In the genomic region with DNA sequence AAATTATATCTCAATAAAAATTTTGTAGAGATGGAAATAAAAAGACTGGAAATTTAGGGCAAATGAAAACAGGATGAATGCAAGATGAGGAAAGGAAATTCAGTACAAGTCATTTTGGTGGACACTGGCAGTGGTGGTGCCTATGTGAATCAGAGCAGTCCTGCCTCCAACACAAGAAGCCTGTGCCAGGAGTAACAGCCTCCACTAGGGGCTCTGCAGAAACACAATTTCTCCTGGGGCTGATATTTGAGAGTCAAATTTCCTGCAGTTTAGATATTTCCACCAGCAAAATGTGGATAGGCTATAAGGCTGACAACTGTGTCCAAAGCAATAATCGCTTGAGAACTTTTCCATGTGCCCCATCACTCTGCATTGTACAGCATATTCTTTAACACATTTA, we compare ENCODE assay signal across 9 cellular contexts. TPM values are rescaled to one million over a fixed set of nuclear protein-coding genes. Genes with fewer than 3 reads are reported as not detected.
DNase-seq lines count a peak whose midpoint lies in the region; ATAC-seq and TF ChIP-seq lines count a peak whose summit lies in the region.
"Had no signal": no experiment of that assay in that cellular context is flagged by ENCODE, and none has a peak within 500 bp of the region (broad histone marks: within the 10 kb centered on the region; RNA-seq: fewer than 3 reads in every experiment).

No MANE protein-coding gene starts in this region.

- no peaks in the 10 kb centered on the region for H4K20me1 ChIP-seq in GM23338 (replicated peaks; ENCODE audit: insufficient read depth)
- H4K20me1 ChIP-seq in SK-N-SH (ENCODE audit: insufficient read depth) = no peaks in the 10 kb centered on the region

- TF ChIP-seq EP300 in SK-N-SH (IDR thresholded peaks at IDR 0.05; ENCODE audit: borderline replicate concordance in 1 of 2, low read depth in 1 of 2, low read length in 1 of 2) = no peak

- CTCF ChIA-PET in SK-N-SH (lab: Yijun Ruan, JAX) = interaction anchor here (1.0 kb wide), 1 partner anchor 17 kb away, joined by 3 read pairs; no protein-coding TSS in a partner anchor

- H3K27ac ChIP-seq in GM23338 (ENCODE audit: low read depth) (no peak overlapping the region), SK-N-SH (ENCODE audit: low read depth in 2 of 2, low read length in 1 of 2) (no peak overlapping the region)

- no peaks in the 10 kb centered on the region for H3K36me3 Mint-ChIP-seq in GM23338 (ENCODE audit: low read depth)

- TF ChIP-seq CTCF in GM23338 (conservative IDR thresholded peaks at IDR 0.05; ENCODE audit: low read depth in 2 of 2) (peak; percentile 57 to 62), SK-N-SH (IDR thresholded peaks at IDR 0.05) (peak; percentile 61), omental fat pad (IDR thresholded peaks at IDR 0.05) (no peak), GM13976 (IDR thresholded peaks at IDR 0.05; ENCODE audit: borderline replicate concordance, control extremely low read depth, extremely low read depth, insufficient read depth, missing control alignments) (no peak)

- POLR2A ChIA-PET in SK-N-SH (lab: Yijun Ruan, JAX) = interaction anchor here (0.6 kb wide), 1 partner anchor 1004 kb away, joined by 3 read pairs; no protein-coding TSS in a partner anchor

- in situ Hi-C loops in GM13976 (cut with MboI; ENCODE audit: low sequenced_read_pairs, unreplicated experiment) = no loop called here

- no peak overlapping the region for H2AFZ ChIP-seq in GM23338
- no peak overlapping the region for H2AFZ ChIP-seq in SK-N-SH (ENCODE audit: low read depth)

- H3K9me2 ChIP-seq in GM23338 (ENCODE audit: insufficient read depth) = no peaks in the 10 kb centered on the region
- no peaks in the 10 kb centered on the region for H3K9me2 ChIP-seq in SK-N-SH

- H3K36me3 ChIP-seq in GM23338 (ENCODE audit: insufficient read depth) (no peaks in the 10 kb centered on the region), SK-N-SH (replicated peaks in 1 of 2; ENCODE audit: control insufficient read depth in 1 of 2, insufficient read depth in 2 of 2, low read length in 1 of 2) (no peaks in the 10 kb centered on the region)

- H3F3A ChIP-seq in GM23338 (replicated peaks; ENCODE audit: low read depth) (no peaks in the 10 kb centered on the region), SK-N-SH (replicated peaks; ENCODE audit: insufficient read depth) (no peaks in the 10 kb centered on the region)

- H3K9me3 ChIP-seq in SK-N-SH = no peaks in the 10 kb centered on the region

- H3K4me3 ChIP-seq in GM23338 (no peak overlapping the region), SK-N-SH (ENCODE audit: low read depth in 2 of 2, low read length in 1 of 2) (peak overlapping the region in 1 of 2 experiments; percentile 42; a peak in 1 of 4 replicates)

- H3K4me2 ChIP-seq in GM23338 (no peak overlapping the region), SK-N-SH (no peak overlapping the region)

- no peak overlapping the region for H3K27ac Mint-ChIP-seq in GM23338

- no peak overlapping the region for H3K9ac ChIP-seq in SK-N-SH

- peaks cover 20% of the 10 kb centered on the region for H3K4me1 Mint-ChIP-seq in GM23338

- peaks cover 13% of the 10 kb centered on the region for H3K4me1 ChIP-seq in GM23338 (ENCODE audit: insufficient read depth)
- H3K4me1 ChIP-seq in SK-N-SH (ENCODE audit: control insufficient read depth in 1 of 2, insufficient read depth in 2 of 2, low read depth in 1 of 2, low read length in 1 of 2) = peaks cover 0 to 2% of the 10 kb centered on the region in 2 experiments; a peak in 1 of 4 replicates

- peak; percentile 57 for TF ChIP-seq RAD21 in SK-N-SH (IDR thresholded peaks at IDR 0.05; ENCODE audit: low read length)

- H3K27me3 ChIP-seq in GM23338 (ENCODE audit: insufficient read depth) (no peaks in the 10 kb centered on the region), SK-N-SH (ENCODE audit: insufficient read depth) (peaks cover 17% of the 10 kb centered on the region)

- WGBS in SK-N-SH (ENCODE audit: low lambda C conversion rate) = 69% methylated on average over 1 of the region's 1 CpG

- H3K4me3 Mint-ChIP-seq in GM23338 = no peak overlapping the region

- peaks cover 1% of the 10 kb centered on the region; the same call in 1 of the 2 replicates for H3K79me2 ChIP-seq in GM23338 (replicated peaks; ENCODE audit: insufficient read depth)
- H3K79me2 ChIP-seq in SK-N-SH (ENCODE audit: insufficient read depth) = no peaks in the 10 kb centered on the region

- DNase-seq in GM23338 (ENCODE audit: low spot score) (peak; percentile 61), SK-N-SH (peak; percentile 37), left cardiac atrium (peak; percentile 55), renal cortical epithelial cell (ENCODE audit: low read depth) (peak; percentile 44), omental fat pad (ENCODE audit: low spot score) (no peak), GM13976 (ENCODE audit: low spot score) (no peak), SHP77 treated with DMSO at 0.1 percent for 48 hours (lab: John Stamatoyannopoulos, UW) (no peak)
- DNase-seq: T1000 had no signal

- H3K27me3 Mint-ChIP-seq in GM23338 (ENCODE audit: insufficient read depth, low read depth, poor library complexity) = peaks cover 9% of the 10 kb centered on the region

- ATAC-seq in GM23338 = no peak; the same call in 2 of the 3 replicates
- peak; percentile 8 to 20 for ATAC-seq in left cardiac atrium
- ATAC-seq in omental fat pad (ENCODE audit: low FRiP score) = no peak
- no peak for ATAC-seq in HG03354 (IDR thresholded peaks at IDR 0.05; ENCODE audit: poor library complexity, severe bottlenecking, unreplicated experiment)

- intact Hi-C loops in left cardiac atrium (cut with DNase I) = loop anchor here in 1 of 2 donors (10.0 kb wide), 1 partner anchor 953 kb away; no protein-coding TSS in a partner anchor

- H3K9me3 Mint-ChIP-seq in GM23338 = no peaks in the 10 kb centered on the region

TF ChIP-seq in GM23338, 12 proteins besides CTCF, POLR2A, EP300 and RAD21 (continues in another document):
- TF ChIP-seq JUNB (IDR thresholded peaks at IDR 0.05; ENCODE audit: unreplicated experiment) (no peak), ZNF331 (CRISPR knock-in tag; IDR thresholded peaks at IDR 0.05; ENCODE audit: low read depth) (no peak), POLR2AphosphoS5 (IDR thresholded peaks at IDR 0.05; ENCODE audit: low read depth) (no peak)
- TF ChIP-seq, protein P1, sequence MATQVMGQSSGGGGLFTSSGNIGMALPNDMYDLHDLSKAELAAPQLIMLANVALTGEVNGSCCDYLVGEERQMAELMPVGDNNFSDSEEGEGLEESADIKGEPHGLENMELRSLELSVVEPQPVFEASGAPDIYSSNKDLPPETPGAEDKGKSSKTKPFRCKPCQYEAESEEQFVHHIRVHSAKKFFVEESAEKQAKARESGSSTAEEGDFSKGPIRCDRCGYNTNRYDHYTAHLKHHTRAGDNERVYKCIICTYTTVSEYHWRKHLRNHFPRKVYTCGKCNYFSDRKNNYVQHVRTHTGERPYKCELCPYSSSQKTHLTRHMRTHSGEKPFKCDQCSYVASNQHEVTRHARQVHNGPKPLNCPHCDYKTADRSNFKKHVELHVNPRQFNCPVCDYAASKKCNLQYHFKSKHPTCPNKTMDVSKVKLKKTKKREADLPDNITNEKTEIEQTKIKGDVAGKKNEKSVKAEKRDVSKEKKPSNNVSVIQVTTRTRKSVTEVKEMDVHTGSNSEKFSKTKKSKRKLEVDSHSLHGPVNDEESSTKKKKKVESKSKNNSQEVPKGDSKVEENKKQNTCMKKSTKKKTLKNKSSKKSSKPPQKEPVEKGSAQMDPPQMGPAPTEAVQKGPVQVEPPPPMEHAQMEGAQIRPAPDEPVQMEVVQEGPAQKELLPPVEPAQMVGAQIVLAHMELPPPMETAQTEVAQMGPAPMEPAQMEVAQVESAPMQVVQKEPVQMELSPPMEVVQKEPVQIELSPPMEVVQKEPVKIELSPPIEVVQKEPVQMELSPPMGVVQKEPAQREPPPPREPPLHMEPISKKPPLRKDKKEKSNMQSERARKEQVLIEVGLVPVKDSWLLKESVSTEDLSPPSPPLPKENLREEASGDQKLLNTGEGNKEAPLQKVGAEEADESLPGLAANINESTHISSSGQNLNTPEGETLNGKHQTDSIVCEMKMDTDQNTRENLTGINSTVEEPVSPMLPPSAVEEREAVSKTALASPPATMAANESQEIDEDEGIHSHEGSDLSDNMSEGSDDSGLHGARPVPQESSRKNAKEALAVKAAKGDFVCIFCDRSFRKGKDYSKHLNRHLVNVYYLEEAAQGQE (IDR thresholded peaks at IDR 0.05; ENCODE audit: unreplicated experiment) = no peak

TF ChIP-seq in SK-N-SH, 30 proteins besides CTCF, POLR2A, EP300 and RAD21:
- TF ChIP-seq USF2 (IDR thresholded peaks at IDR 0.05; ENCODE audit: borderline replicate concordance, low read depth, low read length) (no peak), SIN3A (IDR thresholded peaks at IDR 0.05; ENCODE audit: borderline replicate concordance, low read depth, low read length) (no peak), SMC3 (IDR thresholded peaks at IDR 0.05; ENCODE audit: low read depth, low read length) (peak; percentile 37)
TF ChIP-seq in SK-N-SH: peak in this region for 1.

RNA-seq across cellular contexts. Expression of gene PLXDC2, which starts 4.7 kb away (rescaled TPM):
- total RNA-seq in GM23338 (2014; rRNA removed; shearing (Covaris generic)) = 18.8 and 19.4 TPM in 2 replicates
- 12.6 and 13.5 TPM in 2 replicates for polyA plus RNA-seq in GM23338 (2016; fragmentation: Nextera tagmentation; extraction: Ambion mirVana)
- 2.5 and 3.0 TPM in 2 replicates for polyA plus RNA-seq in SK-N-SH (2012; rRNA removed)
- 1.8 and 1.9 TPM in 2 replicates for polyA plus RNA-seq in SK-N-SH (2012; cell fraction: cytosol; rRNA removed)
- 1.5 and 3.6 TPM in 2 replicates for polyA plus RNA-seq in SK-N-SH (2012; cell fraction: nucleus; rRNA removed)
- 10 to 100 TPM; 19.8 to 25.3 TPM for total RNA-seq in left cardiac atrium
- total RNA-seq in renal cortical epithelial cell = 4.3 and 7.8 TPM in 2 replicates
- total RNA-seq in omental fat pad = 10 to 100 TPM; 54.0 to 79.9 (median 65.9) TPM

Comparison
In these comparisons a context has a peak if more than half of its experiments do, and no peak if none do; other contexts are left out.
1. ATAC-seq: peak in left cardiac atrium (2 of 2); none in GM23338 (single experiment), omental fat pad (single experiment) and HG03354 (single experiment).
2. DNase-seq: peak in GM23338 (single experiment), SK-N-SH (single experiment), left cardiac atrium (single experiment) and renal cortical epithelial cell (single experiment); none in omental fat pad (single experiment), GM13976 (single experiment) and SHP77 treated with DMSO at 0.1 percent for 48 hours (single experiment).
3. CTCF ChIP-seq: peak in GM23338 (2 of 2) and SK-N-SH (single experiment); none in omental fat pad (0 of 3) and GM13976 (single experiment).